Comparison of ENCODE assay signal across 8 cellular contexts in the genomic region with DNA sequence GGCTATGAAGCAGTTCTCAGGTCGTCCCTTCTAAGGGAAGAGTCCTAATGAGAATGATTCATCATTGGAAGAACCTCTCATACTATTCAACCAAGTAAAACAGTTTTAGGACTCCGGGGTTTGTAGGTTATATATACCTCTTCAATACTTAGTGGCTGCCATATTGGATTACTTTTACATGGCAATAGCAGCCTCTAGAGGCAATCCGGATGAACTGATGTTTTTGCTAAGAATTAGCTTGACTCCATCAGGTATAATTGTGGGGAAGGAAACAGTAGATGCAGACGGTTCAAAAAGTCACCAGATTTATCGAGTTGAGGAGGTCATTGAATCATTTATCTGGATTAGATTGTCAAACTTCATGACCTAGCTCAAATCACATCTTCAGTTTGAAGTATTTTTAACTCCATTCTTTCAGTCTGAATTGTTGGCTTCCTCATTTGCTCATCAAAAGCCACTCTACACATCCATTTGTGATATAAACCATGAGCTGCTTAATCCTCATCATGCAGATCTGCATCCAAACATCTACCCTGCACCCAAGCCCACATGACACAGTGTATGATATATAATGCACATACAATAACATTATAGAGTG. TPM values are rescaled to one million over a fixed set of nuclear protein-coding genes. Genes with fewer than 3 reads are reported as not detected.
DNase-seq lines count a peak whose midpoint lies in the region; ATAC-seq, FAIRE-seq and TF ChIP-seq lines count a peak whose summit lies in the region.

No MANE protein-coding gene starts in this region.

- ATAC-seq in GM19452 (IDR thresholded peaks at IDR 0.05; ENCODE audit: unreplicated experiment) (peak; percentile 98), HG03342 (IDR thresholded peaks at IDR 0.05; ENCODE audit: unreplicated experiment) (peak; percentile 98), left lung (peak; percentile 97)

- H3K4me1 Mint-ChIP-seq in activated naive CD4-positive, alpha-beta T cell treated with anti-CD3 and anti-CD28 coated beads for 36 hours (ENCODE audit: low read depth): no peaks in the 10 kb centered on the region

- TF ChIP-seq POLR2A in vagina (IDR thresholded peaks at IDR 0.05): no peak

- H3K27me3 ChIP-seq in bronchial epithelial cell (ENCODE audit: control insufficient read depth, insufficient read depth, low read length) (no peaks in the 10 kb centered on the region), left lung (no peaks in the 10 kb centered on the region), vagina (no peaks in the 10 kb centered on the region)

- no peaks in the 10 kb centered on the region for H3K9me3 ChIP-seq in left lung
- H3K9me3 ChIP-seq in vagina: no peaks in the 10 kb centered on the region

- H3K36me3 ChIP-seq in bronchial epithelial cell (ENCODE audit: control insufficient read depth, insufficient read depth, low read length) (no peaks in the 10 kb centered on the region), left lung (no peaks in the 10 kb centered on the region), vagina (no peaks in the 10 kb centered on the region)

- TF ChIP-seq CTCF in bronchial epithelial cell (IDR thresholded peaks at IDR 0.05; ENCODE audit: insufficient read depth, low read length, severe bottlenecking): peak; percentile 73
- TF ChIP-seq CTCF in left lung (IDR thresholded peaks at IDR 0.05): peak; percentile 51 to 62
- TF ChIP-seq CTCF in vagina (IDR thresholded peaks at IDR 0.05): peak; percentile 21 to 57 (median 54)

- H3K36me3 Mint-ChIP-seq in activated naive CD4-positive, alpha-beta T cell treated with anti-CD3 and anti-CD28 coated beads for 36 hours (ENCODE audit: low read depth): no peaks in the 10 kb centered on the region

- intact Hi-C loops in left lung (cut with DNase I): no loop called here
- intact Hi-C loops in vagina (cut with DNase I): no loop called here
- intact Hi-C loops in activated naive CD4-positive, alpha-beta T cell treated with anti-CD3 and anti-CD28 coated beads for 36 hours (cut with micrococcal nuclease): loop anchor here (1.0 kb wide), 3 partner anchors 258 to 980 kb away; no protein-coding TSS in a partner anchor

- H3K27ac ChIP-seq in left lung (no peak overlapping the region), vagina (no peak overlapping the region)

- no peak overlapping the region for H3K4me3 Mint-ChIP-seq in activated naive CD4-positive, alpha-beta T cell treated with anti-CD3 and anti-CD28 coated beads for 36 hours

- H3K27me3 Mint-ChIP-seq in activated naive CD4-positive, alpha-beta T cell treated with anti-CD3 and anti-CD28 coated beads for 36 hours (ENCODE audit: low read depth): peaks cover 6% of the 10 kb centered on the region

- DNase-seq in EH (ENCODE audit: low read depth) (peak; percentile 68), NCI-H69 (lab: John Stamatoyannopoulos, UW) (peak; percentile 25), bronchial epithelial cell (ENCODE audit: low read depth) (peak; percentile 71), left lung (no peak), vagina (ENCODE audit: extremely low spot score in 2 of 2) (no peak)
- DNase-seq in activated naive CD4-positive, alpha-beta T cell treated with anti-CD3 and anti-CD28 coated beads for 36 hours: no peak

- no peak overlapping the region for H3K27ac Mint-ChIP-seq in activated naive CD4-positive, alpha-beta T cell treated with anti-CD3 and anti-CD28 coated beads for 36 hours

- no peak for FAIRE-seq in bronchial epithelial cell (lab: Jason Lieb, UNC)

- no peaks in the 10 kb centered on the region for H3K9me3 Mint-ChIP-seq in activated naive CD4-positive, alpha-beta T cell treated with anti-CD3 and anti-CD28 coated beads for 36 hours

- H3K4me3 ChIP-seq in bronchial epithelial cell (ENCODE audit: low read depth, low read length): no peak overlapping the region
- no peak overlapping the region for H3K4me3 ChIP-seq in left lung
- no peak overlapping the region for H3K4me3 ChIP-seq in vagina

- H3K4me1 ChIP-seq in left lung: peaks cover 3 to 6% of the 10 kb centered on the region in 2 donors
- peaks cover 4% of the 10 kb centered on the region for H3K4me1 ChIP-seq in vagina

- CTCF ChIA-PET in activated naive CD4-positive, alpha-beta T cell treated with anti-CD3 and anti-CD28 coated beads for 36 hours (lab: Charles Lee): interaction anchor here (0.6 to 1.1 kb wide), 8 partner anchors 16 to 411 kb away, joined by 3 to 4 read pairs (median 3); no protein-coding TSS in a partner anchor

RNA-seq across cellular contexts. Expression of a gene that starts 28.4 kb away (rescaled TPM):
- total RNA-seq in bronchial epithelial cell: 2.1 and 4.6 TPM in 2 replicates
- total RNA-seq in left lung: 10 to 100 TPM; 20.8 to 23.2 TPM
- 22.8 TPM for total RNA-seq in vagina
- total RNA-seq in activated naive CD4-positive, alpha-beta T cell treated with anti-CD3 and anti-CD28 coated beads for 36 hours: under 1 TPM; 0.60 to 0.72 TPM

Comparison
In these comparisons a context has a peak if more than half of its experiments do, and no peak if none do; other contexts are left out.
1. DNase-seq: peak in EH (single experiment), NCI-H69 (single experiment) and bronchial epithelial cell (single experiment); none in left lung (0 of 2), vagina (0 of 2) and activated naive CD4-positive, alpha-beta T cell treated with anti-CD3 and anti-CD28 coated beads for 36 hours (single experiment).
2. Peak in every context shown above with its lines, with median percentiles within 50 percentile points of each other: ATAC-seq and CTCF ChIP-seq.